Comparison of ENCODE assay signal across 10 cellular contexts in genomic region chrX:136778914-136779313, GRCh38. TPM values are rescaled to one million over a fixed set of nuclear protein-coding genes. Genes with fewer than 3 reads are reported as not detected.
DNase-seq lines count a peak whose midpoint lies in the region; ATAC-seq and TF ChIP-seq lines count a peak whose summit lies in the region.
"Had no signal": no experiment of that assay in that cellular context is flagged by ENCODE, and none has a peak within 500 bp of the region (broad histone marks: within the 10 kb centered on the region; RNA-seq: fewer than 3 reads in every experiment).

No MANE protein-coding gene starts in this region.

- DNase-seq in left ventricle myocardium inferior, result no peak
- DNase-seq in left ventricle myocardium superior, result no peak
- DNase-seq in Panc1 (ENCODE audit: low read depth, low spot score), result no peak
- peak; percentile 27 for DNase-seq in medulla oblongata (ENCODE audit: extremely low spot score)
- no peak for DNase-seq in vagina (ENCODE audit: extremely low spot score in 2 of 2)
- DNase-seq in Kasumi-1 (lab: John Stamatoyannopoulos, UW), result no peak
- no peak for DNase-seq in HuH-7 (ENCODE audit: low spot score)
- DNase-seq: brain microvascular endothelial cell, NCI-H1417 treated with DMSO at 0.1 percent for 48 hours had no signal

- no peak for TF ChIP-seq POLR2A in vagina (IDR thresholded peaks at IDR 0.05)

- H3K4me1 ChIP-seq in left ventricle myocardium inferior (peaks cover 14% of the 10 kb centered on the region), Panc1 (ENCODE audit: control insufficient read depth, insufficient read depth, low read length) (peaks cover 44% of the 10 kb centered on the region), vagina (peaks cover 5% of the 10 kb centered on the region)

- CTCF ChIA-PET in Panc1 (lab: Charles Lee), result interaction anchor here (0.5 kb wide), 1 partner anchor 70 kb away, joined by 5 read pairs; no protein-coding TSS in a partner anchor

- H3K27me3 ChIP-seq in left ventricle myocardium inferior (ENCODE audit: low read depth) (no peaks in the 10 kb centered on the region), Panc1 (ENCODE audit: control insufficient read depth, insufficient read depth, low read length) (no peaks in the 10 kb centered on the region), vagina (no peaks in the 10 kb centered on the region)
- H3K27me3 ChIP-seq: brain microvascular endothelial cell had no signal

- H3K36me3 ChIP-seq in left ventricle myocardium inferior (no peaks in the 10 kb centered on the region), Panc1 (ENCODE audit: control insufficient read depth, insufficient read depth, low read length) (no peaks in the 10 kb centered on the region), vagina (no peaks in the 10 kb centered on the region)
- H3K36me3 ChIP-seq: brain microvascular endothelial cell had no signal

- H3K9me3 ChIP-seq in left ventricle myocardium inferior (replicated peaks) (no peaks in the 10 kb centered on the region), Panc1 (ENCODE audit: control insufficient read depth, insufficient read depth, low read depth, low read length) (no peaks in the 10 kb centered on the region), vagina (no peaks in the 10 kb centered on the region)

- ATAC-seq in left ventricle myocardium superior (no peak), Panc1 (no peak), HG03097 (IDR thresholded peaks at IDR 0.05; ENCODE audit: low FRiP score, unreplicated experiment) (no peak)

- POLR2A ChIA-PET in Panc1 (lab: Charles Lee), result no interaction called here

- H3K4me3 ChIP-seq in left ventricle myocardium inferior, result peak overlapping the region; percentile 57
- H3K4me3 ChIP-seq in Panc1 (ENCODE audit: low read depth in 2 of 2, low read length in 2 of 2), result peak overlapping the region in 1 of 2 experiments; percentile 40; a peak in 3 of 4 replicates
- H3K4me3 ChIP-seq in vagina, result no peak overlapping the region

- no TSS peak for BruUV-seq in Panc1 (replicated peaks; lab: Mats Ljungman, UMichigan)

- intact Hi-C loops in left ventricle myocardium inferior (cut with micrococcal nuclease), result no loop called here
- intact Hi-C loops in left ventricle myocardium superior (cut with micrococcal nuclease), result no loop called here
- intact Hi-C loops in Panc1 (cut with micrococcal nuclease; ENCODE audit: unreplicated experiment), result no loop called here
- intact Hi-C loops in vagina (cut with DNase I), result no loop called here

- TF ChIP-seq CTCF in left ventricle myocardium inferior (IDR thresholded peaks at IDR 0.05; ENCODE audit: borderline replicate concordance), result no peak
- no peak for TF ChIP-seq CTCF in Panc1 (IDR thresholded peaks at IDR 0.05)
- no peak for TF ChIP-seq CTCF in vagina (IDR thresholded peaks at IDR 0.05)

- H3K27ac ChIP-seq in left ventricle myocardium inferior (replicated peaks) (peak overlapping the region; percentile 75), Panc1 (ENCODE audit: low read length) (peak overlapping the region; percentile 89), vagina (peak overlapping the region; percentile 21)
- H3K27ac ChIP-seq: brain microvascular endothelial cell had no signal

- in situ Hi-C loops in Panc1 (cut with HindIII; ENCODE audit: low pct_unique_long_range_greater_than_20kb, low sequenced_read_pairs), result no loop called here

RNA-seq across cellular contexts. Expression of gene ARHGEF6, which starts 1.8 kb away (rescaled TPM):
- total RNA-seq in left ventricle myocardium inferior (54.9 TPM), left ventricle myocardium superior (44.2 TPM), Panc1 (2021; ENCODE audit: unreplicated experiment) (35.5 TPM), vagina (16.2 TPM)
- polyA plus RNA-seq in Panc1 (2012; ENCODE audit: insufficient read length), result 25.6 TPM

Comparison
In these comparisons a context has a peak if more than half of its experiments do, and no peak if none do; other contexts are left out.
1. H3K27ac ChIP-seq: peak in every context shown above with its lines; median percentile 89 in Panc1; 75 in left ventricle myocardium inferior; 21 in vagina.